Comparison of ENCODE assay signal across 1 cellular context in genomic region chr18:59951591-59951990, GRCh38.
TF ChIP-seq lines count a peak whose summit lies in the region.

No MANE protein-coding gene starts in this region.

TF ChIP-seq in SK-N-SH, 30 proteins besides CTCF, POLR2A, EP300 and RAD21 (continued from another document):
- TF ChIP-seq, protein P1, sequence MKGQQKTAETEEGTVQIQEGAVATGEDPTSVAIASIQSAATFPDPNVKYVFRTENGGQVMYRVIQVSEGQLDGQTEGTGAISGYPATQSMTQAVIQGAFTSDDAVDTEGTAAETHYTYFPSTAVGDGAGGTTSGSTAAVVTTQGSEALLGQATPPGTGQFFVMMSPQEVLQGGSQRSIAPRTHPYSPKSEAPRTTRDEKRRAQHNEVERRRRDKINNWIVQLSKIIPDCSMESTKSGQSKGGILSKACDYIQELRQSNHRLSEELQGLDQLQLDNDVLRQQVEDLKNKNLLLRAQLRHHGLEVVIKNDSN (IDR thresholded peaks at IDR 0.05; ENCODE audit: borderline replicate concordance, low read depth): no peak
- TF ChIP-seq RFX5 (IDR thresholded peaks at IDR 0.05; ENCODE audit: low read length) (no peak), MAX (IDR thresholded peaks at IDR 0.05; ENCODE audit: low read depth) (no peak), FOXM1 (IDR thresholded peaks at IDR 0.05; ENCODE audit: low read depth) (no peak), SMC3 (IDR thresholded peaks at IDR 0.05; ENCODE audit: low read depth, low read length) (no peak), RXRA (IDR thresholded peaks at IDR 0.05; ENCODE audit: borderline replicate concordance, low read depth) (no peak), NRF1 (IDR thresholded peaks at IDR 0.05; ENCODE audit: low read depth, low read length) (no peak)
